In genomic region chr3:119911748-119912147, GRCh38 we compare ENCODE assay signal across 14 cellular contexts.
DNase-seq lines count a peak whose midpoint lies in the region; ATAC-seq and TF ChIP-seq lines count a peak whose summit lies in the region.
"Had no signal": no experiment of that assay in that cellular context is flagged by ENCODE, and none has a peak within 500 bp of the region (broad histone marks: within the 10 kb centered on the region; RNA-seq: fewer than 3 reads in every experiment).

No MANE protein-coding gene starts in this region.

- H3K4me3 ChIP-seq in endodermal cell (ENCODE audit: low read length) = no peak overlapping the region
- no peak overlapping the region for H3K4me3 ChIP-seq in SJCRH30
- H3K4me3 ChIP-seq: left ventricle myocardium inferior, transverse colon had no signal

- H3K27ac Mint-ChIP-seq in activated naive CD8-positive, alpha-beta T cell treated with anti-CD3 and anti-CD28 coated beads, Interleukin-2, amount 10 ng/mL, durations not matched to agents 7 days and 5 days = peak overlapping the region; percentile 68
- no peak overlapping the region for H3K27ac Mint-ChIP-seq in endodermal cell
- H3K27ac Mint-ChIP-seq: naive B cell had no signal

- H3K36me3 Mint-ChIP-seq in activated naive CD8-positive, alpha-beta T cell treated with anti-CD3 and anti-CD28 coated beads, Interleukin-2, amount 10 ng/mL, durations not matched to agents 7 days and 5 days = peaks cover 39% of the 10 kb centered on the region
- peaks cover 35% of the 10 kb centered on the region for H3K36me3 Mint-ChIP-seq in endodermal cell (ENCODE audit: low read depth)

- intact Hi-C loops in Right ventricle myocardium inferior (cut with DNase I) = no loop called here

- H3K9me3 ChIP-seq in endodermal cell (ENCODE audit: control insufficient read depth, low read length) (no peaks in the 10 kb centered on the region), SJCRH30 (replicated peaks) (no peaks in the 10 kb centered on the region)
- H3K9me3 ChIP-seq: left ventricle myocardium inferior, transverse colon had no signal

- H3K27me3 Mint-ChIP-seq in activated naive CD8-positive, alpha-beta T cell treated with anti-CD3 and anti-CD28 coated beads, Interleukin-2, amount 10 ng/mL, durations not matched to agents 7 days and 5 days = no peaks in the 10 kb centered on the region
- H3K27me3 Mint-ChIP-seq in endodermal cell (ENCODE audit: insufficient read depth) = no peaks in the 10 kb centered on the region
- H3K27me3 Mint-ChIP-seq: naive B cell had no signal

- H3K4me1 ChIP-seq in endodermal cell (ENCODE audit: control insufficient read depth, insufficient read depth, low read length) (no peaks in the 10 kb centered on the region), SJCRH30 (no peaks in the 10 kb centered on the region)
- H3K4me1 ChIP-seq: transverse colon had no signal

- H3K27me3 ChIP-seq in endodermal cell (ENCODE audit: control insufficient read depth, insufficient read depth, low read length, poor library complexity, severe bottlenecking) (no peaks in the 10 kb centered on the region), SJCRH30 (no peaks in the 10 kb centered on the region)
- H3K27me3 ChIP-seq: transverse colon had no signal

- peak; percentile 9 for DNase-seq in stimulated activated CD4-positive, alpha-beta T cell treated with anti-CD3 and anti-CD28 coated beads, Interleukin-4, amount 100 ng/mL, for 24 hours
- no peak for DNase-seq in stimulated activated CD4-positive, alpha-beta T cell treated with anti-CD3 and anti-CD28 coated beads, Interleukin-2, amount 100 ng/mL, for 24 hours
- DNase-seq in activated naive CD8-positive, alpha-beta T cell treated with anti-CD3 and anti-CD28 coated beads, Interleukin-2, amount 10 ng/mL, durations not matched to agents 7 days and 5 days = no peak
- DNase-seq in endodermal cell (no peak), midbrain (lab: John Stamatoyannopoulos, UW) (no peak), Right ventricle myocardium inferior (ENCODE audit: missing footprints) (no peak), SJCRH30 (no peak)
- DNase-seq: H9, left ventricle myocardium inferior, naive B cell, NCI-H2029 treated with DMSO at 0.1 percent for 48 hours, NCI-H69, transverse colon had no signal

- POLR2A ChIA-PET in activated naive CD8-positive, alpha-beta T cell treated with anti-CD3 and anti-CD28 coated beads, Interleukin-2, amount 10 ng/mL, durations not matched to agents 7 days and 5 days (lab: Charles Lee) = interaction anchor here (0.6 to 1.7 kb wide), 2 partner anchors 53 to 183 kb away, joined by 3 to 16 read pairs; partner anchors contain the start of gene GSK3B

- WGBS in endodermal cell (ENCODE audit: insufficient coverage in 1 of 2, insufficient read length in 1 of 2), 2 experiments = 88 to 93% methylated on average over 1 of the region's 1 CpG

- peaks cover 20% of the 10 kb centered on the region for H3K4me1 Mint-ChIP-seq in activated naive CD8-positive, alpha-beta T cell treated with anti-CD3 and anti-CD28 coated beads, Interleukin-2, amount 10 ng/mL, durations not matched to agents 7 days and 5 days
- H3K4me1 Mint-ChIP-seq in endodermal cell = no peaks in the 10 kb centered on the region
- H3K4me1 Mint-ChIP-seq: naive B cell had no signal

- H3K27ac ChIP-seq in endodermal cell (ENCODE audit: low read depth, low read length) (no peak overlapping the region), SJCRH30 (no peak overlapping the region)
- H3K27ac ChIP-seq: left ventricle myocardium inferior, transverse colon had no signal

- ATAC-seq in HG03565 (IDR thresholded peaks at IDR 0.05; ENCODE audit: unreplicated experiment) (peak; percentile 38), Right ventricle myocardium inferior (no peak)
- peak; percentile 71 for ATAC-seq in activated naive CD8-positive, alpha-beta T cell treated with anti-CD3 and anti-CD28 coated beads, Interleukin-2, amount 10 ng/mL, durations not matched to agents 7 days and 5 days (ENCODE audit: low read depth)

- no peak overlapping the region for H3K9ac ChIP-seq in endodermal cell (ENCODE audit: extremely low read depth, low read length, poor library complexity, severe bottlenecking)

- H3K9me3 Mint-ChIP-seq in activated naive CD8-positive, alpha-beta T cell treated with anti-CD3 and anti-CD28 coated beads, Interleukin-2, amount 10 ng/mL, durations not matched to agents 7 days and 5 days = no peaks in the 10 kb centered on the region
- no peaks in the 10 kb centered on the region for H3K9me3 Mint-ChIP-seq in endodermal cell
- H3K9me3 Mint-ChIP-seq: H9, naive B cell had no signal

- H3K36me3 ChIP-seq in endodermal cell (ENCODE audit: control insufficient read depth, insufficient read depth, low read length) (peaks cover 55% of the 10 kb centered on the region), SJCRH30 (peaks cover 36% of the 10 kb centered on the region)

- H3K4me3 Mint-ChIP-seq in activated naive CD8-positive, alpha-beta T cell treated with anti-CD3 and anti-CD28 coated beads, Interleukin-2, amount 10 ng/mL, durations not matched to agents 7 days and 5 days = peak overlapping the region; percentile 67
- H3K4me3 Mint-ChIP-seq in endodermal cell = no peak overlapping the region
- H3K4me3 Mint-ChIP-seq: H9, naive B cell had no signal

- no peak for TF ChIP-seq CTCF in endodermal cell (conservative IDR thresholded peaks at IDR 0.05)
